In genomic region chr1:195328102-195328501, GRCh38 we compare ENCODE assay signal across 2 cellular contexts.
A peak's percentile ranks its signal among the peaks of the same experiment; 100 is the strongest.
TF ChIP-seq lines count a peak whose summit lies in the region.

No MANE protein-coding gene starts in this region.

TF ChIP-seq in liver, 16 proteins besides CTCF, POLR2A, EP300 and RAD21 (continued from another document):
- TF ChIP-seq REST (IDR thresholded peaks at IDR 0.05) = peak; percentile 23
- no peak for TF ChIP-seq TAF1 (conservative IDR thresholded peaks at IDR 0.05)
- TF ChIP-seq YY1 (IDR thresholded peaks at IDR 0.05) = peak; percentile 13
- TF ChIP-seq ZBTB33 (IDR thresholded peaks at IDR 0.05) = peak; percentile 51
- peak; percentile 10 for TF ChIP-seq HNF4G (IDR thresholded peaks at IDR 0.05)
- TF ChIP-seq, protein P1, sequence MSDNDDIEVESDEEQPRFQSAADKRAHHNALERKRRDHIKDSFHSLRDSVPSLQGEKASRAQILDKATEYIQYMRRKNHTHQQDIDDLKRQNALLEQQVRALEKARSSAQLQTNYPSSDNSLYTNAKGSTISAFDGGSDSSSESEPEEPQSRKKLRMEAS (IDR thresholded peaks at IDR 0.05) = peak; percentile 37

TF ChIP-seq in HepG2, 621 proteins besides CTCF, POLR2A, EP300 and RAD21 (continued from another document):
- TF ChIP-seq KIAA2018 (CRISPR knock-in tag; IDR thresholded peaks at IDR 0.05; ENCODE audit: borderline replicate concordance) = no peak
- no peak for TF ChIP-seq NCOR1 (IDR thresholded peaks at IDR 0.05; ENCODE audit: borderline replicate concordance, low read length)
- no peak for TF ChIP-seq CEBPB (IDR thresholded peaks at IDR 0.05; ENCODE audit: borderline replicate concordance, low read depth, low read length)
- no peak for TF ChIP-seq HNF4G (IDR thresholded peaks at IDR 0.05; ENCODE audit: borderline replicate concordance, low read depth, low read length)
- no peak for TF ChIP-seq HNF4G (CRISPR knock-in tag; IDR thresholded peaks at IDR 0.05; ENCODE audit: borderline replicate concordance, low read depth)
- TF ChIP-seq, protein P2, sequence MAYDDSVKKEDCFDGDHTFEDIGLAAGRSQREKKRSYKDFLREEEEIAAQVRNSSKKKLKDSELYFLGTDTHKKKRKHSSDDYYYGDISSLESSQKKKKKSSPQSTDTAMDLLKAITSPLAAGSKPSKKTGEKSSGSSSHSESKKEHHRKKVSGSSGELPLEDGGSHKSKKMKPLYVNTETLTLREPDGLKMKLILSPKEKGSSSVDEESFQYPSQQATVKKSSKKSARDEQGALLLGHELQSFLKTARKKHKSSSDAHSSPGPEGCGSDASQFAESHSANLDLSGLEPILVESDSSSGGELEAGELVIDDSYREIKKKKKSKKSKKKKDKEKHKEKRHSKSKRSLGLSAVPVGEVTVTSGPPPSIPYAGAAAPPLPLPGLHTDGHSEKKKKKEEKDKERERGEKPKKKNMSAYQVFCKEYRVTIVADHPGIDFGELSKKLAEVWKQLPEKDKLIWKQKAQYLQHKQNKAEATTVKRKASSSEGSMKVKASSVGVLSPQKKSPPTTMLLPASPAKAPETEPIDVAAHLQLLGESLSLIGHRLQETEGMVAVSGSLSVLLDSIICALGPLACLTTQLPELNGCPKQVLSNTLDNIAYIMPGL (CRISPR knock-in tag; IDR thresholded peaks at IDR 0.05; ENCODE audit: borderline replicate concordance in 1 of 2, low read depth in 1 of 2) = no peak
